19 cellular contexts compared by ENCODE assay signal in genomic region chr14:20409226-20409625, GRCh38. TPM values are rescaled to one million over a fixed set of nuclear protein-coding genes. Genes with fewer than 3 reads are reported as not detected.
A peak's percentile ranks its signal among the peaks of the same experiment; 100 is the strongest.
DNase-seq lines count a peak whose midpoint lies in the region; TF ChIP-seq lines count a peak whose summit lies in the region.
"Had no signal": no experiment of that assay in that cellular context is flagged by ENCODE, and none has a peak within 500 bp of the region (broad histone marks: within the 10 kb centered on the region; RNA-seq: fewer than 3 reads in every experiment).

No MANE protein-coding gene starts in this region.

- no peaks in the 10 kb centered on the region for H3K9me3 ChIP-seq in osteoblast (ENCODE audit: low read depth, low read length)
- H3K9me3 ChIP-seq: left lung had no signal

- H3K4me2 ChIP-seq in osteoblast (ENCODE audit: insufficient read depth, low read length) = no peak overlapping the region

- peaks cover 15% of the 10 kb centered on the region for H4K20me1 ChIP-seq in osteoblast (ENCODE audit: insufficient read depth, low read length)

- TF ChIP-seq POLR2A in lower leg skin (IDR thresholded peaks at IDR 0.05) = no peak

- H3K4me3 Mint-ChIP-seq in dendritic cell treated with granulocyte-macrophage colony-stimulating factor and Interleukin-4, amounts not matched to agents 40 ng/mL and 50 ng/mL, for 4 days = no peak overlapping the region
- H3K4me3 Mint-ChIP-seq: activated CD8-positive, alpha-beta memory T cell treated with anti-CD3 and anti-CD28 coated beads, Interleukin-2, amount 10 ng/mL, durations not matched to agents 7 days and 5 days had no signal

- peaks cover 61% of the 10 kb centered on the region for H3K79me2 ChIP-seq in osteoblast (ENCODE audit: insufficient read depth, low read length)

- no peak overlapping the region for H3K4me3 ChIP-seq in osteoblast (ENCODE audit: insufficient read depth, low read length)
- no peak overlapping the region for H3K4me3 ChIP-seq in lower leg skin (ENCODE audit: low read depth, poor library complexity, severe bottlenecking)
- H3K4me3 ChIP-seq: left lung had no signal

- no peaks in the 10 kb centered on the region for H3K27me3 ChIP-seq in osteoblast (ENCODE audit: insufficient read depth, low read length)
- H3K27me3 ChIP-seq: left lung had no signal

- no peaks in the 10 kb centered on the region for H3K27me3 Mint-ChIP-seq in dendritic cell treated with granulocyte-macrophage colony-stimulating factor and Interleukin-4, amounts not matched to agents 40 ng/mL and 50 ng/mL, for 4 days
- H3K27me3 Mint-ChIP-seq: activated CD8-positive, alpha-beta memory T cell treated with anti-CD3 and anti-CD28 coated beads, Interleukin-2, amount 10 ng/mL, durations not matched to agents 7 days and 5 days had no signal

- peaks cover 59% of the 10 kb centered on the region for H3K4me1 Mint-ChIP-seq in dendritic cell treated with granulocyte-macrophage colony-stimulating factor and Interleukin-4, amounts not matched to agents 40 ng/mL and 50 ng/mL, for 4 days (ENCODE audit: low read depth)

- TF ChIP-seq CTCF in osteoblast (IDR thresholded peaks at IDR 0.05; ENCODE audit: extremely low read depth, low read depth, low read length) (no peak), lower leg skin (IDR thresholded peaks at IDR 0.05) (no peak)

- H3K9me3 Mint-ChIP-seq in dendritic cell treated with granulocyte-macrophage colony-stimulating factor and Interleukin-4, amounts not matched to agents 40 ng/mL and 50 ng/mL, for 4 days = no peaks in the 10 kb centered on the region
- H3K9me3 Mint-ChIP-seq: activated naive CD4-positive, alpha-beta T cell treated with anti-CD3 and anti-CD28 coated beads, Interleukin-2, amount 50 U/mL, for 72 hours; nephron had no signal

- no peak overlapping the region for H2AFZ ChIP-seq in osteoblast (ENCODE audit: low read length)

- peaks cover 32% of the 10 kb centered on the region for H3K36me3 ChIP-seq in osteoblast (ENCODE audit: insufficient read depth, low read length)

- peak overlapping the region; percentile 4 for H3K27ac Mint-ChIP-seq in dendritic cell treated with granulocyte-macrophage colony-stimulating factor and Interleukin-4, amounts not matched to agents 40 ng/mL and 50 ng/mL, for 4 days
- H3K27ac Mint-ChIP-seq: activated CD8-positive, alpha-beta memory T cell treated with anti-CD3 and anti-CD28 coated beads, Interleukin-2, amount 10 ng/mL, durations not matched to agents 7 days and 5 days; nephron had no signal

- H3K4me1 ChIP-seq in osteoblast (ENCODE audit: insufficient read depth, low read length) = peaks cover 16% of the 10 kb centered on the region

- intact Hi-C loops in dendritic cell treated with granulocyte-macrophage colony-stimulating factor and Interleukin-4, amounts not matched to agents 40 ng/mL and 50 ng/mL, for 4 days (cut with micrococcal nuclease) = no loop called here
- intact Hi-C loops in lower leg skin (cut with DNase I; ENCODE audit: low total_unique reads) = no loop called here

- H3K27ac ChIP-seq in osteoblast (ENCODE audit: low read depth, low read length) = peak overlapping the region; percentile 26
- H3K27ac ChIP-seq: left lung had no signal

- DNase-seq in ELR (ENCODE audit: low read depth) (peak; percentile 32), M059J (ENCODE audit: low read depth) (peak; percentile 41), osteoblast (ENCODE audit: insufficient read length, low spot score, missing footprints) (peak; percentile 63), CD1c-positive myeloid dendritic cell (ENCODE audit: extremely low spot score) (no peak), NCI-H774 (lab: John Stamatoyannopoulos, UW) (no peak), NCI-H226 (no peak), lower leg skin (ENCODE audit: low spot score in 2 of 2) (no peak)
- DNase-seq: activated CD8-positive, alpha-beta memory T cell treated with anti-CD3 and anti-CD28 coated beads, Interleukin-2, amount 10 ng/mL, durations not matched to agents 7 days and 5 days; GDM1; hypothalamus; left lung; NCI-H2171 treated with DMSO at 0.1 percent for 48 hours; right cardiac atrium; stimulated activated naive CD4-positive, alpha-beta T cell had no signal

- 82 to 84% methylated on average over 2 of the region's 2 CpGs for WGBS in lower leg skin, 2 donors

- H3K36me3 Mint-ChIP-seq in dendritic cell treated with granulocyte-macrophage colony-stimulating factor and Interleukin-4, amounts not matched to agents 40 ng/mL and 50 ng/mL, for 4 days (ENCODE audit: low read depth) = peaks cover 80% of the 10 kb centered on the region

RNA-seq across cellular contexts. Expression of gene TEP1, which starts 4.1 kb away (rescaled TPM):
- total RNA-seq in M059J (2014; rRNA removed; shearing (Covaris generic)) = 14.3 and 16.8 TPM in 2 replicates
- total RNA-seq in osteoblast (25.6 and 33.3 TPM in 2 replicates), lower leg skin (10 to 100 TPM; 19.5 to 30.5 (median 23.6) TPM)

RNA-seq across cellular contexts. Expression of gene KLHL33, which starts 26.7 kb away (rescaled TPM):
- not detected in 2 replicates for total RNA-seq in M059J (2014; rRNA removed; shearing (Covaris generic))
- 0.36 and 0.59 TPM in 2 replicates for total RNA-seq in osteoblast
- total RNA-seq in lower leg skin = 1 to 10 TPM in 1 of 4 donors, under 1 TPM in 2, not detected in 1; 0.12 to 1.2 (median 0.36) TPM
- total RNA-seq: HT-29, SK-MEL-5 had no signal

RNA-seq across cellular contexts. Expression of gene OSGEP, which starts 45.4 kb away (rescaled TPM):
- 61.5 and 70.0 TPM in 2 replicates for total RNA-seq in M059J (2014; rRNA removed; shearing (Covaris generic))
- total RNA-seq in osteoblast = 36.8 and 47.8 TPM in 2 replicates
- total RNA-seq in lower leg skin = 10 to 100 TPM; 13.8 to 54.5 (median 35.8) TPM

RNA-seq across cellular contexts. Expression of gene APEX1, which starts 45.8 kb away (rescaled TPM):
- 46.0 and 64.7 TPM in 2 replicates for total RNA-seq in M059J (2014; rRNA removed; shearing (Covaris generic))
- total RNA-seq in osteoblast (66.0 and 74.9 TPM in 2 replicates), lower leg skin (100 to 1,000 TPM; 107 to 217 (median 119) TPM)

RNA-seq across cellular contexts. Expression of gene PIP4P1, which starts 52.0 kb away (rescaled TPM):
- 23.8 and 27.2 TPM in 2 replicates for total RNA-seq in M059J (2014; rRNA removed; shearing (Covaris generic))
- total RNA-seq in osteoblast (41.0 and 46.3 TPM in 2 replicates), lower leg skin (10 to 100 TPM; 26.0 to 34.6 (median 27.6) TPM)

Comparison
In these comparisons a context has a peak if more than half of its experiments do, and no peak if none do; other contexts are left out.
1. DNase-seq: peak in ELR (single experiment), M059J (single experiment) and osteoblast (single experiment); none in CD1c-positive myeloid dendritic cell (single experiment), NCI-H774 (single experiment), NCI-H226 (single experiment) and lower leg skin (0 of 2).